Comparison of ENCODE assay signal across 17 cellular contexts in genomic region chr18:13406049-13406615, GRCh38.
DNase-seq lines count a peak whose midpoint lies in the region; ATAC-seq, FAIRE-seq and TF ChIP-seq lines count a peak whose summit lies in the region.
"Had no signal": no experiment of that assay in that cellular context is flagged by ENCODE, and none has a peak within 500 bp of the region (broad histone marks: within the 10 kb centered on the region; RNA-seq: fewer than 3 reads in every experiment).

No MANE protein-coding gene starts in this region.

- H3K9me3 ChIP-seq in DND-41 (ENCODE audit: insufficient read depth, low read length, severe bottlenecking), result no peaks in the 10 kb centered on the region
- H3K9me3 ChIP-seq in liver (ENCODE audit: control insufficient read depth in 4 of 4, low read length in 3 of 4), result no peaks in the 10 kb centered on the region

- peak; percentile 45 for ATAC-seq in Right ventricle myocardium inferior
- ATAC-seq in left cardiac atrium, result no peak
- ATAC-seq in DND-41 (ENCODE audit: insufficient read depth, low read depth), result 0 out of 3 replicates have a peak, but pooled peaks have one; percentile 14

- no peaks in the 10 kb centered on the region for H3K79me2 ChIP-seq in DND-41 (ENCODE audit: insufficient read depth, low read length)

- TF ChIP-seq RAD21 in liver (IDR thresholded peaks at IDR 0.05), result no peak

- intact Hi-C loops in Right ventricle myocardium inferior (cut with DNase I) (no loop called here), left cardiac atrium (cut with DNase I) (no loop called here)

- no peak overlapping the region for H3K4me2 ChIP-seq in DND-41 (ENCODE audit: insufficient read depth, low read length)
- H3K4me2 ChIP-seq: GM23338 had no signal

- H3K36me3 ChIP-seq in DND-41 (ENCODE audit: insufficient read depth, low read length) (peaks cover 9% of the 10 kb centered on the region; the same call in 1 of the 2 replicates), liver (ENCODE audit: control insufficient read depth in 4 of 4, insufficient read depth in 3 of 4, low read depth in 1 of 4, low read length in 3 of 4) (no peaks in the 10 kb centered on the region)

- no peak overlapping the region for H2AFZ ChIP-seq in DND-41 (ENCODE audit: low read depth, low read length)
- H2AFZ ChIP-seq: GM23338 had no signal

- no peak overlapping the region for H3K4me3 ChIP-seq in DND-41 (ENCODE audit: low read depth in 1 of 2, low read length in 2 of 2)
- no peak overlapping the region for H3K4me3 ChIP-seq in liver (ENCODE audit: low read depth in 1 of 3, low read length in 3 of 3)
- H3K4me3 ChIP-seq: GM23338 had no signal

- H3K4me1 ChIP-seq in DND-41 (ENCODE audit: insufficient read depth, low read length) (no peaks in the 10 kb centered on the region), liver (ENCODE audit: control insufficient read depth in 4 of 4, insufficient read depth in 4 of 4, low read length in 3 of 4) (peaks cover 5 to 21% (median 15%) of the 10 kb centered on the region in 4 donors)

- H4K20me1 ChIP-seq in DND-41 (ENCODE audit: insufficient read depth, low read length), result no peaks in the 10 kb centered on the region

- peak overlapping the region; percentile 27; the same call in 1 of the 2 replicates for H3K27ac ChIP-seq in DND-41 (ENCODE audit: low read length)
- peak overlapping the region; percentile 5 to 45 for H3K27ac ChIP-seq in liver (ENCODE audit: low read depth in 1 of 2, low read length in 2 of 2)
- H3K27ac ChIP-seq: HL-60 had no signal

- H3K27me3 ChIP-seq in DND-41 (ENCODE audit: insufficient read depth, low read length, poor library complexity), result no peaks in the 10 kb centered on the region
- no peaks in the 10 kb centered on the region for H3K27me3 ChIP-seq in liver (ENCODE audit: control insufficient read depth in 4 of 4, insufficient read depth in 4 of 4, low read length in 3 of 4)

- TF ChIP-seq CTCF in DND-41 (IDR thresholded peaks at IDR 0.05; ENCODE audit: borderline replicate concordance, extremely low read depth, low read length, poor library complexity, severe bottlenecking) (no peak), liver (IDR thresholded peaks at IDR 0.05; ENCODE audit: low read depth, low read length, missing input control) (no peak)

- H3K9ac ChIP-seq in DND-41 (ENCODE audit: low read depth, low read length) (no peak overlapping the region), liver (ENCODE audit: low read depth in 1 of 2, low read length in 2 of 2) (no peak overlapping the region)

- FAIRE-seq in urothelium cell line (lab: Jason Lieb, UNC), result peak; percentile 66
- FAIRE-seq: G401.6, GM12891 had no signal

- 83% methylated on average over 9 of the region's 9 CpGs for WGBS in liver

- DNase-seq in Right ventricle myocardium inferior (ENCODE audit: missing footprints) (no peak), left cardiac atrium (no peak), DND-41 (no peak), urothelium cell line (ENCODE audit: low spot score) (no peak), NOMO-1 treated with DMSO at 0.1 percent for 48 hours (lab: John Stamatoyannopoulos, UW; ENCODE audit: unreplicated experiment) (no peak), kidney tubule cell (ENCODE audit: low spot score) (no peak)
- DNase-seq: ACHN; C1 segment of cervical spinal cord; CD4-positive, alpha-beta memory T cell; DMS79; EL; H7 had no signal

TF ChIP-seq in liver, 16 proteins besides CTCF, POLR2A, EP300 and RAD21:
- TF ChIP-seq NR2F2 (IDR thresholded peaks at IDR 0.05) (no peak), SP1 (IDR thresholded peaks at IDR 0.05) (no peak), GABPA (IDR thresholded peaks at IDR 0.05 in 1 of 2, conservative IDR thresholded peaks at IDR 0.05 in 1 of 2) (no peak)
TF ChIP-seq in liver: peak in this region for 0.

Comparison
In these comparisons a context has a peak if more than half of its experiments do, and no peak if none do; other contexts are left out.
1. ATAC-seq: peak in Right ventricle myocardium inferior (single experiment) and DND-41 (single experiment); none in left cardiac atrium (0 of 2).